In the genomic region with DNA sequence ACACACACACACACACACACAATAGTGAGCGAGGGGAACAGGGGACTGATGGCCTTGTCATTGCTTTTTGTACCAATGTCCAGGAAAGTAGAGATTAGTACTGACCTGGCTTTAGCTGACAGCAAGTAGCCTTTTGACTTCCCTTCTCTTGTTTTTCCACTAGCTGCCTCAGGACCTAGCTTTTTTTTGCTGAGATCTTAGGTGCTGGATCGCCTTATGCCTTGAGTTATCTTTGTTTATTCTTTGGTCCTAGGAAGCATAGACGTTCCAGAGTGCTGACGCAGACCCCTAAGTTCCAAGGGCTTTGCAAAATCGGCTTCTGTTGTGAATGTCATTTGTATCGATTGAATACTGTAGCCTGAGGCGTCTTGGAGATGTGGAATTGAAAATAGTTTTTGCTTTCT, we compare ENCODE assay signal across 9 cellular contexts. TPM values are rescaled to one million over a fixed set of nuclear protein-coding genes. Genes with fewer than 3 reads are reported as not detected.
DNase-seq lines count a peak whose midpoint lies in the region; ATAC-seq, FAIRE-seq and TF ChIP-seq lines count a peak whose summit lies in the region.
"Had no signal": no experiment of that assay in that cellular context is flagged by ENCODE, and none has a peak within 500 bp of the region (broad histone marks: within the 10 kb centered on the region; RNA-seq: fewer than 3 reads in every experiment).

A gene with protein sequence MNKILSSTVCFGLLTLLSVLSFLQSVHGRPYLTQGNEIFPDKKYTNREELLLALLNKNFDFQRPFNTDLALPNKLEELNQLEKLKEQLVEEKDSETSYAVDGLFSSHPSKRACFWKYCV (minus strand): TSS at position 218 of the 404 bp plus-strand sequence. CDS start 48,337 bp downstream, outside the sequence.

- peak within 1 kb of the TSS in 3 of 8 donors; percentile 2 to 71 (median 61) for H3K27ac Mint-ChIP-seq in CD8-positive, alpha-beta memory T cell

- 7% methylated on average over 7 of the region's 7 CpGs for WGBS in K562 (ENCODE audit: insufficient coverage, low coverage, missing lambda C conversion rate)
- 23 to 50% (median 43%) methylated on average over 7 of the region's 7 CpGs for WGBS in spleen, 5 donors

- H3K79me2 ChIP-seq in K562 (ENCODE audit: control insufficient read depth, insufficient read depth, low read length): peaks cover 59% of the 10 kb centered on the region

- TF ChIP-seq CTCF in K562 (IDR thresholded peaks at IDR 0.05 in 2 of 3, conservative IDR thresholded peaks at IDR 0.05 in 1 of 3; ENCODE audit: insufficient read depth in 2 of 3, low read depth in 1 of 3, low read length in 3 of 3) (no peak), spleen (IDR thresholded peaks at IDR 0.05 in 8 of 11, conservative IDR thresholded peaks at IDR 0.05 in 3 of 11) (no peak)

- H2AFZ ChIP-seq in K562 (ENCODE audit: low read depth, low read length): peak within 1 kb of the TSS; percentile 96

- peak within 1 kb of the TSS; percentile 80 to 97 for H3K9ac ChIP-seq in K562 (ENCODE audit: insufficient read depth in 1 of 2, low read depth in 2 of 2, low read length in 2 of 2)

- no peak for DNase-seq in CD8-positive, alpha-beta memory T cell
- DNase-seq in LHCN-M2 (ENCODE audit: low read depth) (peak; percentile 48), K562 (ENCODE audit: extremely low read depth in 1 of 4, low spot score in 3 of 4) (peak; percentile 9 to 37 (median 18)), islet precursor cell (peak; percentile 61), spleen (no peak), NCI-H1048 (lab: John Stamatoyannopoulos, UW) (no peak), NCI-H1417 treated with DMSO at 0.1 percent for 48 hours (lab: John Stamatoyannopoulos, UW) (no peak)

- no peaks in the 10 kb centered on the region for H3K9me3 ChIP-seq in CD8-positive, alpha-beta memory T cell (ENCODE audit: low read length)
- no peaks in the 10 kb centered on the region for H3K9me3 ChIP-seq in K562 (replicated peaks; ENCODE audit: control insufficient read depth, insufficient read depth, low read depth, low read length)
- no peaks in the 10 kb centered on the region for H3K9me3 ChIP-seq in spleen

- H3K4me3 Mint-ChIP-seq in CD8-positive, alpha-beta memory T cell: peak within 1 kb of the TSS; percentile 48 to 86 (median 77)

- CTCF ChIA-PET in CD8-positive, alpha-beta memory T cell (lab: Charles Lee): no interaction called here
- CTCF ChIA-PET in K562 (lab: Yijun Ruan, JAX; ENCODE audit: low intra/inter-chr PET ratio): no interaction called here

- no peak for TF ChIP-seq EP300 in K562 (IDR thresholded peaks at IDR 0.05; ENCODE audit: low read length)

- TF ChIP-seq POLR2A in K562 (conservative IDR thresholded peaks at IDR 0.05): no peak
- no peak for TF ChIP-seq POLR2A in spleen (IDR thresholded peaks at IDR 0.05)

- peak within 1 kb of the TSS; percentile 30 for H3K4me3 ChIP-seq in CD8-positive, alpha-beta memory T cell (ENCODE audit: low read length)
- peak within 1 kb of the TSS; percentile 78 for H3K4me3 ChIP-seq in K562
- H3K4me3 ChIP-seq in spleen: peak within 1 kb of the TSS; percentile 51 to 90 (median 64)

- no peaks in the 10 kb centered on the region for H3K36me3 Mint-ChIP-seq in CD8-positive, alpha-beta memory T cell

- H3K9me3 Mint-ChIP-seq in CD8-positive, alpha-beta memory T cell: peaks cover 0 to 3% (median 0%) of the 10 kb centered on the region in 5 donors

- POLR2A ChIA-PET in CD8-positive, alpha-beta memory T cell (lab: Charles Lee): no interaction called here
- POLR2A ChIA-PET in K562 (lab: Yijun Ruan, JAX): interaction anchor here (0.9 kb wide), 1 partner anchor 23 kb away, joined by 3 read pairs; no protein-coding TSS in a partner anchor

- no peaks in the 10 kb centered on the region for H3K27me3 ChIP-seq in CD8-positive, alpha-beta memory T cell (ENCODE audit: insufficient read depth, low read length, poor library complexity, severe bottlenecking)
- no peaks in the 10 kb centered on the region for H3K27me3 ChIP-seq in K562 (ENCODE audit: control insufficient read depth in 2 of 2, insufficient read depth in 2 of 2, low read length in 2 of 2)
- peaks cover 0 to 10% (median 0%) of the 10 kb centered on the region in 7 donors for H3K27me3 ChIP-seq in spleen (replicated peaks in 1 of 7)

- peak within 1 kb of the TSS; percentile 57 for H3K27ac ChIP-seq in CD8-positive, alpha-beta memory T cell (ENCODE audit: low read depth, low read length)
- H3K27ac ChIP-seq in K562 (ENCODE audit: extremely low read depth, low read depth, low read length) (peak within 1 kb of the TSS; percentile 79), spleen (peak within 1 kb of the TSS; percentile 93 to 98 (median 96))

- BruUV-seq in K562 (replicated peaks; lab: Mats Ljungman, UMichigan): TSS peak; percentile 54

- no peaks in the 10 kb centered on the region for H3K9me1 ChIP-seq in K562 (ENCODE audit: control insufficient read depth, insufficient read depth, low read length)

- H3K36me3 ChIP-seq in CD8-positive, alpha-beta memory T cell (ENCODE audit: insufficient read depth, low read length): no peaks in the 10 kb centered on the region
- no peaks in the 10 kb centered on the region for H3K36me3 ChIP-seq in K562 (ENCODE audit: control insufficient read depth, insufficient read depth, low read length)
- H3K36me3 ChIP-seq in spleen: no peaks in the 10 kb centered on the region

- TF ChIP-seq RAD21 in K562 (CRISPR knock-in tag; conservative IDR thresholded peaks at IDR 0.05 in 1 of 2, IDR thresholded peaks at IDR 0.05 in 1 of 2): no peak

- 0 out of 2 replicates have a peak, but pooled peaks cover 7% of the 10 kb centered on the region for H4K20me1 ChIP-seq in K562 (replicated peaks; ENCODE audit: control insufficient read depth, insufficient read depth, low read length)

- in situ Hi-C loops in K562 (cut with MboI): no loop called here

- H3K27me3 Mint-ChIP-seq in CD8-positive, alpha-beta memory T cell: peaks cover 1 to 18% of the 10 kb centered on the region in 2 donors

- H3K4me2 ChIP-seq in K562 (ENCODE audit: insufficient read depth, low read length): peak within 1 kb of the TSS; percentile 90

- FAIRE-seq in K562 (lab: Jason Lieb, UNC): peak; percentile 79

- H3K4me1 ChIP-seq in CD8-positive, alpha-beta memory T cell (ENCODE audit: insufficient read depth, low read length): no peaks in the 10 kb centered on the region
- peaks cover 12 to 30% of the 10 kb centered on the region in 2 experiments; a peak in 4 of 5 replicates for H3K4me1 ChIP-seq in K562 (replicated peaks in 1 of 2; ENCODE audit: control insufficient read depth in 2 of 2, insufficient read depth in 2 of 2, low read length in 2 of 2)
- H3K4me1 ChIP-seq in spleen: peaks cover 25 to 70% (median 60%) of the 10 kb centered on the region in 6 donors

- peaks cover 17 to 24% (median 19%) of the 10 kb centered on the region in 3 donors for H3K4me1 Mint-ChIP-seq in CD8-positive, alpha-beta memory T cell

- intact Hi-C loops in K562 (cut with micrococcal nuclease) (loop anchor here (5.0 kb wide), 1 partner anchor 37 kb away; no protein-coding TSS in a partner anchor), spleen (cut with DNase I; ENCODE audit: low total_unique reads) (no loop called here)

- peak; percentile 24 for ATAC-seq in K562
- ATAC-seq in HG02642 (IDR thresholded peaks at IDR 0.05; ENCODE audit: poor library complexity, unreplicated experiment): no peak

TF ChIP-seq in K562, 482 proteins besides CTCF, POLR2A, EP300 and RAD21 (continues in another document):
- TF ChIP-seq ZNF282 (CRISPR knock-in tag; IDR thresholded peaks at IDR 0.05): no peak
- TF ChIP-seq KHSRP (IDR thresholded peaks at IDR 0.05): no peak
- no peak for TF ChIP-seq ETV6 (IDR thresholded peaks at IDR 0.05; ENCODE audit: borderline replicate concordance in 1 of 2, low read depth in 2 of 2, low read length in 1 of 2)
- no peak; the same call in 1 of the 2 replicates for TF ChIP-seq ETV6 (CRISPR knock-in tag; IDR thresholded peaks at IDR 0.05; ENCODE audit: borderline replicate concordance)
- no peak for TF ChIP-seq NUFIP1 (IDR thresholded peaks at IDR 0.05; ENCODE audit: partially characterized antibody)
- no peak for TF ChIP-seq E2F3 (CRISPR knock-in tag; IDR thresholded peaks at IDR 0.05)
- TF ChIP-seq TAF15 (IDR thresholded peaks at IDR 0.05; ENCODE audit: low read depth, low read length): no peak
- TF ChIP-seq, protein P1, sequence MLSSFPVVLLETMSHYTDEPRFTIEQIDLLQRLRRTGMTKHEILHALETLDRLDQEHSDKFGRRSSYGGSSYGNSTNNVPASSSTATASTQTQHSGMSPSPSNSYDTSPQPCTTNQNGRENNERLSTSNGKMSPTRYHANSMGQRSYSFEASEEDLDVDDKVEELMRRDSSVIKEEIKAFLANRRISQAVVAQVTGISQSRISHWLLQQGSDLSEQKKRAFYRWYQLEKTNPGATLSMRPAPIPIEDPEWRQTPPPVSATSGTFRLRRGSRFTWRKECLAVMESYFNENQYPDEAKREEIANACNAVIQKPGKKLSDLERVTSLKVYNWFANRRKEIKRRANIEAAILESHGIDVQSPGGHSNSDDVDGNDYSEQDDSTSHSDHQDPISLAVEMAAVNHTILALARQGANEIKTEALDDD (IDR thresholded peaks at IDR 0.05): peak; percentile 7; the same call in 1 of the 2 replicates
- TF ChIP-seq KDM5B (IDR thresholded peaks at IDR 0.05; ENCODE audit: insufficient replicate concordance, low read depth, low read length): peak; percentile 3
- no peak for TF ChIP-seq BACH1 (tag; IDR thresholded peaks at IDR 0.05)
- TF ChIP-seq ZNF316 (IDR thresholded peaks at IDR 0.05): 0 out of 2 replicates have a peak, but pooled peaks have one; percentile 1

RNA-seq across cellular contexts. Expression of the gene that starts here (rescaled TPM):
- total RNA-seq in CD8-positive, alpha-beta memory T cell: not detected
- polyA plus RNA-seq in CD8-positive, alpha-beta memory T cell: not detected
- total RNA-seq in LHCN-M2 (2014; rRNA removed): 0.26 and 0.57 TPM in 2 replicates
- 0.16 TPM for polyA plus RNA-seq in LHCN-M2 (2012)
- not detected in 2 replicates for total RNA-seq in K562 (2011; cell fraction: chromatin; rRNA removed; ENCODE audit: low replicate concordance)
- 0.53 TPM in 1 of 2 replicates, not detected in the other for total RNA-seq in K562 (2011; cell fraction: nucleolus; rRNA removed)
- not detected in 2 replicates for total RNA-seq in K562 (2011; cell fraction: nucleoplasm; rRNA removed)
- not detected in 2 replicates for total RNA-seq in K562 (2014; rRNA removed)
- total RNA-seq in K562 (2014; rRNA removed; fragmentation: Illumina TruSeq; extraction: Trizol): not detected in 2 replicates
- not detected in 2 replicates for total RNA-seq in K562 (2015; rRNA removed; fragmentation: Illumina TruSeq; extraction: Trizol)
- not detected in 2 replicates for total RNA-seq in K562 (2021)
- 0.06 TPM in 1 of 2 replicates, not detected in the other for polyA plus RNA-seq in K562 (2011; rRNA removed)
- not detected in 2 replicates for polyA plus RNA-seq in K562 (2011; cell fraction: cytosol; rRNA removed)
- polyA plus RNA-seq in K562 (2011; cell fraction: nucleus; rRNA removed): 0.27 TPM in 1 of 2 replicates, not detected in the other
- 0.24 TPM in 1 of 2 replicates, not detected in the other for polyA plus RNA-seq in K562 (2012)
- not detected in 2 replicates for polyA plus RNA-seq in K562 (2014; fragmentation: Illumina TruSeq; extraction: Trizol)
- not detected for polyA plus RNA-seq in K562 (2014; fragmentation: Nextera tagmentation; extraction: Ambion mirVana)
- not detected in 2 replicates for polyA plus RNA-seq in K562 (2014; rRNA removed)
- 0.15 and 0.28 TPM in 2 replicates for polyA minus RNA-seq in K562 (2011; rRNA and poly(A)+ RNA removed)
- not detected in 2 replicates for polyA minus RNA-seq in K562 (2011; cell fraction: cytosol; rRNA and poly(A)+ RNA removed)
- not detected in 2 replicates for polyA minus RNA-seq in K562 (2011; cell fraction: nucleus; rRNA and poly(A)+ RNA removed)
- 1 to 10 TPM in 3 of 7 donors, under 1 TPM in 3, not detected in 1; 0.25 to 3.2 (median 1.1) TPM for total RNA-seq in spleen
- polyA plus RNA-seq in spleen: under 1 TPM; 0.20 to 0.54 (median 0.29) TPM
- total RNA-seq: T-helper 1 cell treated with Interleukin-12 subunit alpha and Interleukin-12 subunit beta and Interleukin-4 antibody, amounts not matched to agents 30 ng/mL and 1 ng/mL, for 36 hours had no signal

Comparison
In these comparisons a context has a peak if more than half of its experiments do, and no peak if none do; other contexts are left out.
1. Peak in DNase-seq in LHCN-M2; RNA of the gene not detected or under 1 TPM.
2. Peak in DNase-seq, ATAC-seq, H3K4me3 ChIP-seq, H3K27ac ChIP-seq, H3K9ac ChIP-seq and H3K4me2 ChIP-seq in K562; RNA of the gene not detected or under 1 TPM.